Comparison of ENCODE assay signal across 15 cellular contexts in the genomic region with DNA sequence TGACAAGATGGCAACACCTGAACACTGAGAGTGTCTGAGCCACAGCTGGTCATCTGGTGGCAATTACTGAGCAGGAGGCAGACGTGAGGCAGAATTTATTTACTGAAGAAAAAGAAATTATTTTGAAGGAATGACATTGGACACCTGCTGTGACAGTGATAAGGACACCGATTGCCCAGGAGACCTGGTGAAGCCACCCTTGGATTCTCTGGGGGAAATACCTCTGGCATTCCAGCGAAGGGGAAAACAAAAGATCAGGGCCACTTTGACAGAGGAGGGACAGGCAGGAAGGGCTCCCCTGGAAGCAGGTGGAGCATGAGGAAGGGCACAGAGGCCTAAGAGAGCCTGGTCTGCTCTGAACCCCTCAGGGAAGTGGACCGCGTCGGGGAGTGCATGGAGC.
A peak's percentile ranks its signal among the peaks of the same experiment; 100 is the strongest.
DNase-seq lines count a peak whose midpoint lies in the region; ATAC-seq and TF ChIP-seq lines count a peak whose summit lies in the region.
"Had no signal": no experiment of that assay in that cellular context is flagged by ENCODE, and none has a peak within 500 bp of the region (broad histone marks: within the 10 kb centered on the region; RNA-seq: fewer than 3 reads in every experiment).

No MANE protein-coding gene starts in this region.

- H3K9ac ChIP-seq in mesendoderm (ENCODE audit: low read length): no peak overlapping the region
- H3K9ac ChIP-seq in Karpas-422 (ENCODE audit: low read length): no peak overlapping the region

- no peak overlapping the region for H3K4ac ChIP-seq in mesendoderm (ENCODE audit: low read depth, low read length)

- H3K36me3 Mint-ChIP-seq in activated naive CD8-positive, alpha-beta T cell treated with anti-CD3 and anti-CD28 coated beads for 36 hours: no peaks in the 10 kb centered on the region
- peaks cover 13 to 32% of the 10 kb centered on the region in 2 donors for H3K36me3 Mint-ChIP-seq in stimulated activated naive B cell treated with anti-CD40 and anti-IgM and Interleukin-4, amounts not matched to agents 10 μg/mL and 1 μg/mL and 100 μg/mL, for 72 hours

- H3K27ac Mint-ChIP-seq in activated naive CD8-positive, alpha-beta T cell treated with anti-CD3 and anti-CD28 coated beads for 36 hours: peak overlapping the region; percentile 11
- H3K27ac Mint-ChIP-seq in stimulated activated naive B cell treated with anti-CD40 and anti-IgM and Interleukin-4, amounts not matched to agents 10 μg/mL and 1 μg/mL and 100 μg/mL, for 72 hours: no peak overlapping the region

- DNase-seq in right atrium auricular region (ENCODE audit: low spot score) (peak; percentile 9), cardiac septum (ENCODE audit: low spot score) (no peak), mesendoderm (peak; percentile 56), Karpas-422 (no peak)
- DNase-seq in activated naive CD8-positive, alpha-beta T cell treated with anti-CD3 and anti-CD28 coated beads for 36 hours: no peak
- no peak for DNase-seq in stimulated activated naive B cell treated with anti-CD40 and anti-IgM and Interleukin-4, amounts not matched to agents 10 μg/mL and 1 μg/mL and 100 μg/mL, for 72 hours
- DNase-seq: COR-L47, NCI-H1417 treated with DMSO at 0.1 percent for 48 hours, NCI-H2029 treated with DMSO at 0.1 percent for 48 hours, NCI-H748 treated with DMSO at 0.1 percent for 48 hours had no signal

- no peaks in the 10 kb centered on the region for H3K4me1 ChIP-seq in right atrium auricular region
- peaks cover 8% of the 10 kb centered on the region for H3K4me1 ChIP-seq in mesendoderm (ENCODE audit: control insufficient read depth, low read depth, low read length)
- H3K4me1 ChIP-seq in Karpas-422 (ENCODE audit: low read length): no peaks in the 10 kb centered on the region
- H3K4me1 ChIP-seq: A549 had no signal

- no peak overlapping the region for H3K4me2 ChIP-seq in mesendoderm (ENCODE audit: low read length)
- no peak overlapping the region for H3K4me2 ChIP-seq in Karpas-422 (ENCODE audit: low read depth, low read length, poor library complexity, severe bottlenecking)
- H3K4me2 ChIP-seq: A549 had no signal

- no peak for TF ChIP-seq CTCF in right atrium auricular region (IDR thresholded peaks at IDR 0.05)

- H2BK15ac ChIP-seq in mesendoderm (replicated peaks; ENCODE audit: low read depth): no peak overlapping the region

- no CpG with 5 or more reads among the region's 6 CpGs for WGBS in mesendoderm (ENCODE audit: extremely low coverage, insufficient coverage, low lambda C conversion rate)

- H2AK5ac ChIP-seq in mesendoderm (ENCODE audit: low read length): no peak overlapping the region

- H2BK120ac ChIP-seq in mesendoderm (ENCODE audit: low read depth, low read length): no peak overlapping the region

- no peak overlapping the region for H3K56ac ChIP-seq in mesendoderm (ENCODE audit: low read length)

- H3K4me1 Mint-ChIP-seq in activated naive CD8-positive, alpha-beta T cell treated with anti-CD3 and anti-CD28 coated beads for 36 hours: peaks cover 13% of the 10 kb centered on the region
- H3K4me1 Mint-ChIP-seq in stimulated activated naive B cell treated with anti-CD40 and anti-IgM and Interleukin-4, amounts not matched to agents 10 μg/mL and 1 μg/mL and 100 μg/mL, for 72 hours: peaks cover 8 to 17% of the 10 kb centered on the region in 2 donors

- H4K8ac ChIP-seq in mesendoderm (ENCODE audit: low read depth, low read length): no peak overlapping the region

- H3K18ac ChIP-seq in mesendoderm (ENCODE audit: low read length): no peak overlapping the region

- intact Hi-C loops in cardiac septum (cut with DNase I): no loop called here

- H3K4me3 ChIP-seq in right atrium auricular region (no peak overlapping the region), mesendoderm (ENCODE audit: low read length) (no peak overlapping the region), Karpas-422 (ENCODE audit: low read length) (no peak overlapping the region)
- H3K4me3 ChIP-seq: A549, SJCRH30 had no signal

- ATAC-seq in HG03432 (IDR thresholded peaks at IDR 0.05; ENCODE audit: unreplicated experiment) (no peak), GM21529 (IDR thresholded peaks at IDR 0.05; ENCODE audit: unreplicated experiment) (no peak)
- ATAC-seq in stimulated activated naive B cell treated with anti-CD40 and anti-IgM and Interleukin-4, amounts not matched to agents 10 μg/mL and 1 μg/mL and 100 μg/mL, for 72 hours (replicated peaks): no peak

- H3K36me3 ChIP-seq in right atrium auricular region (no peaks in the 10 kb centered on the region), mesendoderm (ENCODE audit: control insufficient read depth, insufficient read depth, low read length) (no peaks in the 10 kb centered on the region), Karpas-422 (ENCODE audit: insufficient read depth, low read length) (no peaks in the 10 kb centered on the region)
- H3K36me3 ChIP-seq: SJCRH30 had no signal

- no peaks in the 10 kb centered on the region for H3K27me3 Mint-ChIP-seq in activated naive CD8-positive, alpha-beta T cell treated with anti-CD3 and anti-CD28 coated beads for 36 hours
- no peaks in the 10 kb centered on the region for H3K27me3 Mint-ChIP-seq in stimulated activated naive B cell treated with anti-CD40 and anti-IgM and Interleukin-4, amounts not matched to agents 10 μg/mL and 1 μg/mL and 100 μg/mL, for 72 hours

- H2AFZ ChIP-seq in Karpas-422 (ENCODE audit: low read length): no peak overlapping the region

- H4K5ac ChIP-seq in mesendoderm (ENCODE audit: low read length): no peak overlapping the region

- no peaks in the 10 kb centered on the region for H3K9me2 ChIP-seq in Karpas-422 (replicated peaks; ENCODE audit: insufficient read depth, low read length)

- no peak overlapping the region for H3K4me3 Mint-ChIP-seq in activated naive CD8-positive, alpha-beta T cell treated with anti-CD3 and anti-CD28 coated beads for 36 hours
- H3K4me3 Mint-ChIP-seq in stimulated activated naive B cell treated with anti-CD40 and anti-IgM and Interleukin-4, amounts not matched to agents 10 μg/mL and 1 μg/mL and 100 μg/mL, for 72 hours: no peak overlapping the region

- H3K27me3 ChIP-seq in right atrium auricular region: no peaks in the 10 kb centered on the region
- no peaks in the 10 kb centered on the region for H3K27me3 ChIP-seq in mesendoderm (ENCODE audit: insufficient read depth, low read length, poor library complexity)
- no peaks in the 10 kb centered on the region for H3K27me3 ChIP-seq in Karpas-422 (ENCODE audit: low read length)
- H3K27me3 ChIP-seq: SJCRH30 had no signal

- H3K79me1 ChIP-seq in mesendoderm (ENCODE audit: low read length): no peaks in the 10 kb centered on the region

- no peaks in the 10 kb centered on the region for H3K9me3 Mint-ChIP-seq in activated naive CD8-positive, alpha-beta T cell treated with anti-CD3 and anti-CD28 coated beads for 36 hours
- H3K9me3 Mint-ChIP-seq in stimulated activated naive B cell treated with anti-CD40 and anti-IgM and Interleukin-4, amounts not matched to agents 10 μg/mL and 1 μg/mL and 100 μg/mL, for 72 hours: no peaks in the 10 kb centered on the region

- no peak overlapping the region for H2BK5ac ChIP-seq in mesendoderm (ENCODE audit: low read length)

- no peak overlapping the region for H3K23ac ChIP-seq in mesendoderm (ENCODE audit: low read length)

- no peaks in the 10 kb centered on the region for H3K79me2 ChIP-seq in mesendoderm (ENCODE audit: control insufficient read depth, insufficient read depth, low read length)
- H3K79me2 ChIP-seq in Karpas-422 (ENCODE audit: low read length): no peaks in the 10 kb centered on the region

- H4K20me1 ChIP-seq in Karpas-422 (ENCODE audit: insufficient read depth, low read depth, low read length): 0 out of 2 replicates have a peak, but pooled peaks cover 4% of the 10 kb centered on the region

- H3K9me3 ChIP-seq in right atrium auricular region: no peaks in the 10 kb centered on the region
- H3K9me3 ChIP-seq in Karpas-422 (ENCODE audit: low read length): no peaks in the 10 kb centered on the region
- H3K9me3 ChIP-seq: A549, SJCRH30 had no signal

- H3K27ac ChIP-seq in right atrium auricular region (no peak overlapping the region), mesendoderm (ENCODE audit: low read depth, low read length) (no peak overlapping the region), Karpas-422 (ENCODE audit: low read length) (no peak overlapping the region)
- H3K27ac ChIP-seq: A549, C4-2B had no signal

Comparison
In these comparisons a context has a peak if more than half of its experiments do, and no peak if none do; other contexts are left out.
1. DNase-seq: peak in right atrium auricular region (single experiment) and mesendoderm (single experiment); none in cardiac septum (single experiment), activated naive CD8-positive, alpha-beta T cell treated with anti-CD3 and anti-CD28 coated beads for 36 hours (single experiment), Karpas-422 (single experiment) and stimulated activated naive B cell treated with anti-CD40 and anti-IgM and Interleukin-4, amounts not matched to agents 10 μg/mL and 1 μg/mL and 100 μg/mL, for 72 hours (single experiment).